ENCODE assay signal across 12 cellular contexts in genomic region chr1:169681094-169681493, GRCh38. TPM values are rescaled to one million over a fixed set of nuclear protein-coding genes. Genes with fewer than 3 reads are reported as not detected.
DNase-seq lines count a peak whose midpoint lies in the region; ATAC-seq and TF ChIP-seq lines count a peak whose summit lies in the region.
"Had no signal": no experiment of that assay in that cellular context is flagged by ENCODE, and none has a peak within 500 bp of the region (broad histone marks: within the 10 kb centered on the region; RNA-seq: fewer than 3 reads in every experiment).

No MANE protein-coding gene starts in this region.

- DNase-seq in activated naive CD8-positive, alpha-beta T cell treated with anti-CD3 and anti-CD28 coated beads, Interleukin-2, amount 50 U/mL, for 24 hours, result no peak
- DNase-seq in activated gamma-delta T cell (lab: John Stamatoyannopoulos, UW) (no peak), GM23248 (no peak), progenitor cell of endocrine pancreas (ENCODE audit: low spot score, unreplicated experiment) (no peak), D341Med (ENCODE audit: low spot score) (no peak)
- DNase-seq: dorsolateral prefrontal cortex, heart right ventricle had no signal

- 0 out of 2 replicates have a peak, but pooled peaks cover 6% of the 10 kb centered on the region for H3K4me1 ChIP-seq in GM23248 (ENCODE audit: insufficient read depth)

- no peaks in the 10 kb centered on the region for H3K79me2 ChIP-seq in GM23248 (ENCODE audit: insufficient read depth)

- no peak overlapping the region for H3K4me3 ChIP-seq in GM23248
- H3K4me3 ChIP-seq: dorsolateral prefrontal cortex, heart right ventricle, SK-N-MC, skin epidermis had no signal

- ATAC-seq in GM18498 (IDR thresholded peaks at IDR 0.05; ENCODE audit: unreplicated experiment) (peak; percentile 43), GM19372 (IDR thresholded peaks at IDR 0.05; ENCODE audit: low read depth, unreplicated experiment) (peak; percentile 7), HG03025 (IDR thresholded peaks at IDR 0.05; ENCODE audit: low FRiP score, unreplicated experiment) (peak; percentile 28)
- peak; percentile 17 for ATAC-seq in activated naive CD8-positive, alpha-beta T cell treated with anti-CD3 and anti-CD28 coated beads, Interleukin-2, amount 50 U/mL, for 24 hours
- ATAC-seq: heart right ventricle had no signal

- no peaks in the 10 kb centered on the region for H3K27me3 Mint-ChIP-seq in activated naive CD8-positive, alpha-beta T cell treated with anti-CD3 and anti-CD28 coated beads, Interleukin-2, amount 50 U/mL, for 24 hours
- peaks cover 5% of the 10 kb centered on the region for H3K27me3 Mint-ChIP-seq in progenitor cell of endocrine pancreas

- H3K9ac ChIP-seq in GM23248, result no peak overlapping the region

- WGBS in GM23248 (ENCODE audit: low coverage in 1 of 2, low lambda C conversion rate in 2 of 2, missing lambda C conversion rate in 2 of 2), 2 experiments, result 2% methylated on average over 2 of the region's 2 CpGs

- no peak overlapping the region for H2AFZ ChIP-seq in GM23248

- peaks cover 60% of the 10 kb centered on the region for H3K4me1 Mint-ChIP-seq in activated naive CD8-positive, alpha-beta T cell treated with anti-CD3 and anti-CD28 coated beads, Interleukin-2, amount 50 U/mL, for 24 hours
- H3K4me1 Mint-ChIP-seq in progenitor cell of endocrine pancreas (ENCODE audit: low read depth), result peaks cover 4% of the 10 kb centered on the region

- no peaks in the 10 kb centered on the region for H3K9me3 Mint-ChIP-seq in activated naive CD8-positive, alpha-beta T cell treated with anti-CD3 and anti-CD28 coated beads, Interleukin-2, amount 50 U/mL, for 24 hours
- no peaks in the 10 kb centered on the region for H3K9me3 Mint-ChIP-seq in progenitor cell of endocrine pancreas (ENCODE audit: low read depth)

- in situ Hi-C loops in GM23248 (cut with MboI), result no loop called here

- no peaks in the 10 kb centered on the region for H3K9me3 ChIP-seq in GM23248 (ENCODE audit: low read depth)
- H3K9me3 ChIP-seq: heart right ventricle had no signal

- no peaks in the 10 kb centered on the region for H3K9me2 ChIP-seq in GM23248 (ENCODE audit: insufficient read depth)

- no peaks in the 10 kb centered on the region for H4K20me1 ChIP-seq in GM23248 (ENCODE audit: insufficient read depth)

- H3K27me3 ChIP-seq in GM23248 (replicated peaks; ENCODE audit: insufficient read depth), result no peaks in the 10 kb centered on the region

- no peak overlapping the region for H3K27ac ChIP-seq in GM23248
- H3K27ac ChIP-seq: dorsolateral prefrontal cortex, heart right ventricle, SK-N-MC had no signal

- no peaks in the 10 kb centered on the region for H3K36me3 ChIP-seq in GM23248 (ENCODE audit: low read depth)
- H3K36me3 ChIP-seq: heart right ventricle had no signal

- no peak for TF ChIP-seq CTCF in progenitor cell of endocrine pancreas (IDR thresholded peaks at IDR 0.05; ENCODE audit: unreplicated experiment)

- H3F3A ChIP-seq in GM23248 (ENCODE audit: insufficient read depth), result 0 out of 2 replicates have a peak, but pooled peaks cover 2% of the 10 kb centered on the region

- H3K27ac Mint-ChIP-seq in activated naive CD8-positive, alpha-beta T cell treated with anti-CD3 and anti-CD28 coated beads, Interleukin-2, amount 50 U/mL, for 24 hours, result peak overlapping the region; percentile 94
- no peak overlapping the region for H3K27ac Mint-ChIP-seq in progenitor cell of endocrine pancreas

- H3K4me3 Mint-ChIP-seq in activated naive CD8-positive, alpha-beta T cell treated with anti-CD3 and anti-CD28 coated beads, Interleukin-2, amount 50 U/mL, for 24 hours, result peak overlapping the region; percentile 46
- H3K4me3 Mint-ChIP-seq in progenitor cell of endocrine pancreas (ENCODE audit: low read depth), result no peak overlapping the region

- no peak overlapping the region for H3K4me2 ChIP-seq in GM23248 (ENCODE audit: unreplicated experiment)

- H3K36me3 Mint-ChIP-seq in activated naive CD8-positive, alpha-beta T cell treated with anti-CD3 and anti-CD28 coated beads, Interleukin-2, amount 50 U/mL, for 24 hours (ENCODE audit: low read depth), result no peaks in the 10 kb centered on the region
- H3K36me3 Mint-ChIP-seq in progenitor cell of endocrine pancreas (ENCODE audit: insufficient read depth), result no peaks in the 10 kb centered on the region

RNA-seq across cellular contexts. Expression of gene SELL, which starts 30.3 kb away (rescaled TPM):
- total RNA-seq in GM23248 (2014; rRNA removed; shearing (Covaris generic)), result not detected in 2 replicates
- not detected in 2 replicates for polyA plus RNA-seq in GM23248 (2016; fragmentation: Nextera tagmentation; extraction: Ambion mirVana)
- 0.16 and 0.69 TPM in 2 replicates for total RNA-seq in progenitor cell of endocrine pancreas

RNA-seq across cellular contexts. Expression of gene SELP, which starts 51.2 kb away (rescaled TPM):
- total RNA-seq in GM23248 (2014; rRNA removed; shearing (Covaris generic)), result not detected in 2 replicates
- not detected in 2 replicates for polyA plus RNA-seq in GM23248 (2016; fragmentation: Nextera tagmentation; extraction: Ambion mirVana)
- total RNA-seq in progenitor cell of endocrine pancreas, result not detected in 2 replicates

RNA-seq across cellular contexts. Expression of gene SELE, which starts 52.8 kb away (rescaled TPM):
- not detected in 2 replicates for total RNA-seq in GM23248 (2014; rRNA removed; shearing (Covaris generic))
- not detected in 2 replicates for polyA plus RNA-seq in GM23248 (2016; fragmentation: Nextera tagmentation; extraction: Ambion mirVana)
- not detected in 2 replicates for total RNA-seq in progenitor cell of endocrine pancreas
